In the genomic region with DNA sequence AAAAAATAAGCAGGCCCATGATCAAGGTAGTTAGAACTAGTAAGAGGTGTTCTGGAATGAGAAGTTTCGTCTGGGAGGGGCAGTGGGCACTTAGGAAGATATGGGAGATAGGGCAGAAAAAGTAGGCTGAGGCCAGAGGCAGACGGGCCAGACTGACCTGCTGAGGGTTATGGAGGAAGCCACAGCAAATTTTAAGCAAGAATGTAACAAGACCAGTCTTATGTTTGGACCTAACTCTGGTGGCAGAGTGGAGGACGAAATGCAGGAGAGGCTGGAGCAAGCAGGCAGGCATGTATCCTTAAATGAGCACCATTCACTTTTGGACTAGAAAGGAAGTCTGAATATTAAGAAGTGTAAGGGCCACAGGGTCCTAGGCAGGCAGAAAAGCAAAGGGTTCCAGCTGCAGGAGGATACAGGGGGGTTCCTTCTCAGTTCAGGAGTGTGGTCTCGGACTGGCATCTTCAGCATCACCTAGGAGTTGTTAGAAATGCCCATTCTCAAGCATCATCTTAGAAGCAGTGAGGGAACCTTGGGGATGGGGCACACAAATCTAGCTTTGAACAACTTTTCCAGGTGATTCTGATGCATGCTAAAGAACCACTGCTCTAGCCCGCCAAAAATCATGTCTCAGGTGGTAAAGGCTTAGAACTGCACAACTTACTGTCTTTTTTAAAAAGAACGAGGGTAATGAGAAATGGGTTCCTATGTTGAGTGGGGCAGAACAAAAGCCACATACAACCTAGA, we compare ENCODE assay signal across 8 cellular contexts. TPM values are rescaled to one million over a fixed set of nuclear protein-coding genes. Genes with fewer than 3 reads are reported as not detected.
DNase-seq lines count a peak whose midpoint lies in the region; TF ChIP-seq lines count a peak whose summit lies in the region.

No MANE protein-coding gene starts in this region.

- peak overlapping the region; percentile 68 for H3K4me3 Mint-ChIP-seq in activated T-helper 1 cell treated with anti-CD3 and anti-CD28 coated beads, Interleukin-12 subunit alpha, Interleukin-12 subunit beta, Interleukin-2, Interleukin-4 antibody, amounts not matched to agents 30 ng/mL and 10 ng/mL and 1 ng/mL, durations not matched to agents 14 hours and 24 hours and 36 hours

- peaks cover 12% of the 10 kb centered on the region for H3K27me3 Mint-ChIP-seq in activated T-helper 1 cell treated with anti-CD3 and anti-CD28 coated beads, Interleukin-12 subunit alpha, Interleukin-12 subunit beta, Interleukin-2, Interleukin-4 antibody, amounts not matched to agents 30 ng/mL and 10 ng/mL and 1 ng/mL, durations not matched to agents 14 hours and 24 hours and 36 hours (ENCODE audit: insufficient read depth)

- H3K27me3 ChIP-seq in spleen (replicated peaks in 1 of 7): peaks cover 0 to 15% (median 0%) of the 10 kb centered on the region in 7 donors

- H3K9me3 ChIP-seq in spleen: peaks cover 0 to 7% (median 0%) of the 10 kb centered on the region in 8 donors

- H3K36me3 Mint-ChIP-seq in activated T-helper 1 cell treated with anti-CD3 and anti-CD28 coated beads, Interleukin-12 subunit alpha, Interleukin-12 subunit beta, Interleukin-2, Interleukin-4 antibody, amounts not matched to agents 30 ng/mL and 10 ng/mL and 1 ng/mL, durations not matched to agents 14 hours and 24 hours and 36 hours (ENCODE audit: low read depth): peaks cover 2% of the 10 kb centered on the region

- peak overlapping the region; percentile 70 for H3K4me3 ChIP-seq in iPS-11a (ENCODE audit: low read depth, low read length)
- peak overlapping the region in 3 of 8 donors; percentile 96 to 98 (median 97) for H3K4me3 ChIP-seq in spleen

- no peak for TF ChIP-seq CTCF in spleen (IDR thresholded peaks at IDR 0.05 in 8 of 11, conservative IDR thresholded peaks at IDR 0.05 in 3 of 11)

- intact Hi-C loops in activated T-helper 1 cell treated with anti-CD3 and anti-CD28 coated beads, Interleukin-12 subunit alpha, Interleukin-12 subunit beta, Interleukin-2, Interleukin-4 antibody, amounts not matched to agents 30 ng/mL and 10 ng/mL and 1 ng/mL, durations not matched to agents 14 hours and 24 hours and 36 hours (cut with micrococcal nuclease): no loop called here
- intact Hi-C loops in spleen (cut with DNase I; ENCODE audit: low total_unique reads): no loop called here

- DNase-seq in DMS79 treated with DMSO at 0.1 percent for 48 hours (lab: John Stamatoyannopoulos, UW): peak; percentile 15
- DNase-seq in DMS79 (lab: John Stamatoyannopoulos, UW): no peak
- DNase-seq in activated T-helper 1 cell treated with anti-CD3 and anti-CD28 coated beads, Interleukin-12 subunit alpha, Interleukin-12 subunit beta, Interleukin-2, Interleukin-4 antibody, amounts not matched to agents 30 ng/mL and 10 ng/mL and 1 ng/mL, durations not matched to agents 14 hours and 24 hours and 36 hours (ENCODE audit: low spot score): no peak
- no peak for DNase-seq in spleen
- DNase-seq in LoVo (ENCODE audit: low spot score): no peak
- no peak for DNase-seq in NCI-H226
- DNase-seq in GOT3 (lab: John Stamatoyannopoulos, UW): no peak

- WGBS in spleen, 5 donors: 77 to 89% (median 88%) methylated on average over 6 of the region's 6 CpGs

- no peak for TF ChIP-seq POLR2A in spleen (IDR thresholded peaks at IDR 0.05)

- H3K9me3 Mint-ChIP-seq in activated T-helper 1 cell treated with anti-CD3 and anti-CD28 coated beads, Interleukin-12 subunit alpha, Interleukin-12 subunit beta, Interleukin-2, Interleukin-4 antibody, amounts not matched to agents 30 ng/mL and 10 ng/mL and 1 ng/mL, durations not matched to agents 14 hours and 24 hours and 36 hours: no peaks in the 10 kb centered on the region

- H3K36me3 ChIP-seq in spleen: no peaks in the 10 kb centered on the region

- peak overlapping the region; percentile 20 for H3K27ac Mint-ChIP-seq in activated T-helper 1 cell treated with anti-CD3 and anti-CD28 coated beads, Interleukin-12 subunit alpha, Interleukin-12 subunit beta, Interleukin-2, Interleukin-4 antibody, amounts not matched to agents 30 ng/mL and 10 ng/mL and 1 ng/mL, durations not matched to agents 14 hours and 24 hours and 36 hours

- H3K27ac ChIP-seq in spleen: peak overlapping the region; percentile 43 to 97 (median 94)

- H3K4me1 ChIP-seq in spleen: peaks cover 8 to 47% (median 27%) of the 10 kb centered on the region in 6 donors

- H3K4me1 Mint-ChIP-seq in activated T-helper 1 cell treated with anti-CD3 and anti-CD28 coated beads, Interleukin-12 subunit alpha, Interleukin-12 subunit beta, Interleukin-2, Interleukin-4 antibody, amounts not matched to agents 30 ng/mL and 10 ng/mL and 1 ng/mL, durations not matched to agents 14 hours and 24 hours and 36 hours (ENCODE audit: low read depth): peaks cover 19% of the 10 kb centered on the region

RNA-seq across cellular contexts. Expression of gene DSTN, which starts 1.7 kb away (rescaled TPM):
- 58.2 and 58.8 TPM in 2 replicates for total RNA-seq in activated T-helper 1 cell treated with anti-CD3 and anti-CD28 coated beads, Interleukin-12 subunit alpha, Interleukin-12 subunit beta, Interleukin-2, Interleukin-4 antibody, amounts not matched to agents 30 ng/mL and 10 ng/mL and 1 ng/mL, durations not matched to agents 14 hours and 24 hours and 36 hours
- 100 to 1,000 TPM in 3 of 7 donors, 10 to 100 TPM in 4; 62.0 to 122 (median 93.6) TPM for total RNA-seq in spleen
- 100 to 1,000 TPM in 2 of 3 donors, 10 to 100 TPM in 1; 65.8 to 157 (median 107) TPM for polyA plus RNA-seq in spleen

RNA-seq across cellular contexts. Expression of gene BFSP1, which starts 37.0 kb away (rescaled TPM):
- 0.76 and 0.80 TPM in 2 replicates for total RNA-seq in activated T-helper 1 cell treated with anti-CD3 and anti-CD28 coated beads, Interleukin-12 subunit alpha, Interleukin-12 subunit beta, Interleukin-2, Interleukin-4 antibody, amounts not matched to agents 30 ng/mL and 10 ng/mL and 1 ng/mL, durations not matched to agents 14 hours and 24 hours and 36 hours
- under 1 TPM; 0.13 to 0.86 (median 0.44) TPM for total RNA-seq in spleen
- polyA plus RNA-seq in spleen: under 1 TPM; 0.35 to 0.48 (median 0.38) TPM
